Comparison of ENCODE assay signal across 1 cellular context in the genomic region with DNA sequence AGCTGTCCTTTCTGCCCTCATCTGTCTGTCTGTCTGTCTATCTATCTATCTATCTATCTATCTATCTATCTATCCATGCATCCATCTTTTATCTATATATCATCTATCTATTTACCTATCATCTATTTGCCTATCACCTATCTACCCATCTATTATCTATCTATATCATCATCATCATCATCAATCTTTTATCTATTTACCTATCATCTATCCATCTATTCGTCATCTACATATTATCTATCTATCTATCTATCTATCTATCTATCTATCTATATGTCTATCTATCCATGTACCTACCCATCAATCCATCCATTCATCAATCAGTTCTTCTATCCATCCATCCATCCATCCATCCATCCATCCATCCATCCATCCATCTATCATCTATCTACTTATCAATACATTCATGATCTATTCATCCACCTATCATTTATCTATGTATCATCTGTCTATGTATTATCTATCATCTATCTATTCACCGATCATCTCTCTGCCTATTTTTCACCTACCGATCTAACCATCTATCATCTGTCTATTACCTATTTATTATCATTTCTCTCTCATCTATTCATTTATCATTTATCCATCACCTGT.
A peak's percentile ranks its signal among the peaks of the same experiment; 100 is the strongest.
TF ChIP-seq lines count a peak whose summit lies in the region.

No MANE protein-coding gene starts in this region.

TF ChIP-seq in HEK293, 187 proteins besides CTCF, POLR2A, EP300 and RAD21:
- TF ChIP-seq, protein P1, sequence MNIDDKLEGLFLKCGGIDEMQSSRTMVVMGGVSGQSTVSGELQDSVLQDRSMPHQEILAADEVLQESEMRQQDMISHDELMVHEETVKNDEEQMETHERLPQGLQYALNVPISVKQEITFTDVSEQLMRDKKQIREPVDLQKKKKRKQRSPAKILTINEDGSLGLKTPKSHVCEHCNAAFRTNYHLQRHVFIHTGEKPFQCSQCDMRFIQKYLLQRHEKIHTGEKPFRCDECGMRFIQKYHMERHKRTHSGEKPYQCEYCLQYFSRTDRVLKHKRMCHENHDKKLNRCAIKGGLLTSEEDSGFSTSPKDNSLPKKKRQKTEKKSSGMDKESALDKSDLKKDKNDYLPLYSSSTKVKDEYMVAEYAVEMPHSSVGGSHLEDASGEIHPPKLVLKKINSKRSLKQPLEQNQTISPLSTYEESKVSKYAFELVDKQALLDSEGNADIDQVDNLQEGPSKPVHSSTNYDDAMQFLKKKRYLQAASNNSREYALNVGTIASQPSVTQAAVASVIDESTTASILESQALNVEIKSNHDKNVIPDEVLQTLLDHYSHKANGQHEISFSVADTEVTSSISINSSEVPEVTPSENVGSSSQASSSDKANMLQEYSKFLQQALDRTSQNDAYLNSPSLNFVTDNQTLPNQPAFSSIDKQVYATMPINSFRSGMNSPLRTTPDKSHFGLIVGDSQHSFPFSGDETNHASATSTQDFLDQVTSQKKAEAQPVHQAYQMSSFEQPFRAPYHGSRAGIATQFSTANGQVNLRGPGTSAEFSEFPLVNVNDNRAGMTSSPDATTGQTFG (tag by site-specific recombination; IDR thresholded peaks at IDR 0.05; ENCODE audit: borderline replicate concordance) = no peak
- peak; percentile 80 for TF ChIP-seq ZBTB17 (tag by site-specific recombination; IDR thresholded peaks at IDR 0.05)
- peak; percentile 87 for TF ChIP-seq ZNF366 (tag by site-specific recombination; conservative IDR thresholded peaks at IDR 0.05)
- TF ChIP-seq, protein P2, sequence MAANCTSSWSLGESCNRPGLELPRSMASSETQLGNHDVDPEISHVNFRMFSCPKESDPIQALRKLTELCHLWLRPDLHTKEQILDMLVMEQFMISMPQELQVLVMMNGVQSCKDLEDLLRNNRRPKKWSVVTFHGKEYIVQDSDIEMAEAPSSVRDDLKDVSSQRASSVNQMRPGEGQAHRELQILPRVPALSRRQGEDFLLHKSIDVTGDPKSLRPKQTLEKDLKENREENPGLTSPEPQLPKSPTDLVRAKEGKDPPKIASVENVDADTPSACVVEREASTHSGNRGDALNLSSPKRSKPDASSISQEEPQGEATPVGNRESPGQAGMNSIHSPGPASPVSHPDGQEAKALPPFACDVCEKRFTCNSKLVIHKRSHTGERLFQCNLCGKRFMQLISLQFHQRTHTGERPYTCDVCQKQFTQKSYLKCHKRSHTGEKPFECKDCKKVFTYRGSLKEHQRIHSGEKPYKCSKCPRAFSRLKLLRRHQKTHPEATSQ (tag by site-specific recombination; IDR thresholded peaks at IDR 0.05) = no peak
- no peak for TF ChIP-seq ZNF266 (tag by site-specific recombination; IDR thresholded peaks at IDR 0.05; ENCODE audit: low read depth)
- TF ChIP-seq ZNF76 (tag by site-specific recombination; IDR thresholded peaks at IDR 0.05; ENCODE audit: borderline replicate concordance, low read depth) = no peak
- TF ChIP-seq GLIS1 (tag by site-specific recombination; IDR thresholded peaks at IDR 0.05) = no peak
- no peak for TF ChIP-seq EGR2 (tag by site-specific recombination; IDR thresholded peaks at IDR 0.05; ENCODE audit: low read depth)
